11 cellular contexts compared by ENCODE assay signal in genomic region chr2:16652296-16653082, GRCh38. TPM values are rescaled to one million over a fixed set of nuclear protein-coding genes. Genes with fewer than 3 reads are reported as not detected.
DNase-seq lines count a peak whose midpoint lies in the region; ATAC-seq and TF ChIP-seq lines count a peak whose summit lies in the region.
"Had no signal": no experiment of that assay in that cellular context is flagged by ENCODE, and none has a peak within 500 bp of the region (broad histone marks: within the 10 kb centered on the region; RNA-seq: fewer than 3 reads in every experiment).

No MANE protein-coding gene starts in this region.

- ATAC-seq in Right ventricle myocardium inferior (peak; percentile 7), heart right ventricle (peak in 7 of 8 donors; percentile 12 to 46 (median 26))
- no peak for ATAC-seq in activated T-helper 17 cell treated with anti-CD3 and anti-CD28 coated beads, Interleukin-2, amount 50 U/mL, for 72 hours (replicated peaks)
- ATAC-seq: A549 had no signal

- no peak overlapping the region for H3K4me3 Mint-ChIP-seq in osteocyte (ENCODE audit: unreplicated experiment)
- H3K4me3 Mint-ChIP-seq in activated T-helper 17 cell treated with anti-CD3 and anti-CD28 coated beads, Interleukin-2, amount 50 U/mL, for 72 hours: no peak overlapping the region
- H3K4me3 Mint-ChIP-seq: activated CD4-positive, alpha-beta memory T cell treated with anti-CD3 and anti-CD28 coated beads, Interleukin-2, amount 10 ng/mL, durations not matched to agents 7 days and 5 days had no signal

- no peak for TF ChIP-seq CTCF in heart right ventricle (IDR thresholded peaks at IDR 0.05)
- no peak for TF ChIP-seq CTCF in osteocyte (IDR thresholded peaks at IDR 0.05)

- H3K4me1 ChIP-seq in heart right ventricle: peaks cover 7 to 89% (median 70%) of the 10 kb centered on the region in 9 donors
- H3K4me1 ChIP-seq: A549 had no signal

- intact Hi-C loops in Right ventricle myocardium inferior (cut with DNase I): no loop called here
- intact Hi-C loops in cardiac septum (cut with DNase I): no loop called here
- intact Hi-C loops in heart right ventricle (cut with DNase I): loop anchor here in 1 of 10 donors (5.0 kb wide), 1 partner anchor 35 kb away; no protein-coding TSS in a partner anchor

- no peak for DNase-seq in Right ventricle myocardium inferior (ENCODE audit: missing footprints)
- no peak for DNase-seq in cardiac septum (ENCODE audit: low spot score)
- DNase-seq in heart right ventricle: peak in 1 of 2 donors; percentile 48
- DNase-seq in osteocyte (ENCODE audit: extremely low spot score, unreplicated experiment): no peak
- no peak for DNase-seq in RKO (ENCODE audit: low spot score)
- DNase-seq in NK-92 treated with Interleukin-12 subunit alpha and Interleukin-12 subunit beta, amount 100 ng/mL, for 24 hours (lab: John Stamatoyannopoulos, UW): no peak
- DNase-seq in mesenteric fat pad (ENCODE audit: low spot score): no peak
- DNase-seq: activated CD4-positive, alpha-beta memory T cell treated with anti-CD3 and anti-CD28 coated beads, Interleukin-2, amount 10 ng/mL, durations not matched to agents 7 days and 5 days; stimulated activated CD4-positive, alpha-beta T cell treated with anti-CD3 and anti-CD28 coated beads, Interleukin-4, amount 100 ng/mL, for 24 hours had no signal

- 35 to 52% methylated on average over 8 of the region's 8 CpGs for WGBS in heart right ventricle, 2 donors

- no peaks in the 10 kb centered on the region for H3K27me3 ChIP-seq in heart right ventricle

- H3K27ac Mint-ChIP-seq in osteocyte (ENCODE audit: unreplicated experiment): peak overlapping the region; percentile 88
- H3K27ac Mint-ChIP-seq in activated T-helper 17 cell treated with anti-CD3 and anti-CD28 coated beads, Interleukin-2, amount 50 U/mL, for 72 hours: no peak overlapping the region
- H3K27ac Mint-ChIP-seq: activated CD4-positive, alpha-beta memory T cell treated with anti-CD3 and anti-CD28 coated beads, Interleukin-2, amount 10 ng/mL, durations not matched to agents 7 days and 5 days had no signal

- H3K4me3 ChIP-seq in heart right ventricle: no peak overlapping the region
- H3K4me3 ChIP-seq: A549 had no signal

- H3K27ac ChIP-seq in heart right ventricle: peak overlapping the region; percentile 17 to 87 (median 51)
- H3K27ac ChIP-seq: A549 had no signal

- peaks cover 41% of the 10 kb centered on the region for H3K4me1 Mint-ChIP-seq in osteocyte (ENCODE audit: unreplicated experiment)
- H3K4me1 Mint-ChIP-seq in activated T-helper 17 cell treated with anti-CD3 and anti-CD28 coated beads, Interleukin-2, amount 50 U/mL, for 72 hours: no peaks in the 10 kb centered on the region

- no peaks in the 10 kb centered on the region for H3K9me3 Mint-ChIP-seq in osteocyte (ENCODE audit: unreplicated experiment)
- no peaks in the 10 kb centered on the region for H3K9me3 Mint-ChIP-seq in activated T-helper 17 cell treated with anti-CD3 and anti-CD28 coated beads, Interleukin-2, amount 50 U/mL, for 72 hours
- H3K9me3 Mint-ChIP-seq: activated CD4-positive, alpha-beta memory T cell treated with anti-CD3 and anti-CD28 coated beads, Interleukin-2, amount 10 ng/mL, durations not matched to agents 7 days and 5 days had no signal

- H3K36me3 ChIP-seq in heart right ventricle: no peaks in the 10 kb centered on the region

- H3K9me3 ChIP-seq in heart right ventricle: no peaks in the 10 kb centered on the region
- H3K9me3 ChIP-seq: A549 had no signal

- no peaks in the 10 kb centered on the region for H3K36me3 Mint-ChIP-seq in osteocyte (ENCODE audit: unreplicated experiment)
- no peaks in the 10 kb centered on the region for H3K36me3 Mint-ChIP-seq in activated T-helper 17 cell treated with anti-CD3 and anti-CD28 coated beads, Interleukin-2, amount 50 U/mL, for 72 hours (ENCODE audit: low read depth)

- H3K27me3 Mint-ChIP-seq in osteocyte (ENCODE audit: unreplicated experiment): peaks cover 6% of the 10 kb centered on the region
- H3K27me3 Mint-ChIP-seq in activated T-helper 17 cell treated with anti-CD3 and anti-CD28 coated beads, Interleukin-2, amount 50 U/mL, for 72 hours: peaks cover 5% of the 10 kb centered on the region
- H3K27me3 Mint-ChIP-seq: activated CD4-positive, alpha-beta memory T cell treated with anti-CD3 and anti-CD28 coated beads, Interleukin-2, amount 10 ng/mL, durations not matched to agents 7 days and 5 days had no signal

RNA-seq across cellular contexts. Expression of gene CYRIA, which starts 13.1 kb away (rescaled TPM):
- total RNA-seq in Right ventricle myocardium inferior: 5.1 TPM
- total RNA-seq in cardiac septum: 3.7 TPM
- total RNA-seq in heart right ventricle: 10 to 100 TPM in 1 of 10 donors, 1 to 10 TPM in 9; 1.5 to 10.6 (median 3.6) TPM
- 1 to 10 TPM; 1.2 to 1.3 TPM for polyA plus RNA-seq in heart right ventricle
- 2.8 TPM in 2 replicates for total RNA-seq in osteocyte
- under 1 TPM; 0.06 to 0.64 TPM for total RNA-seq in activated T-helper 17 cell treated with anti-CD3 and anti-CD28 coated beads, Interleukin-2, amount 50 U/mL, for 72 hours
- total RNA-seq in mesenteric fat pad: 22.4 TPM
